7 cellular contexts compared by ENCODE assay signal in genomic region chr10:58152698-58153263, GRCh38.
A peak's percentile ranks its signal among the peaks of the same experiment; 100 is the strongest.
DNase-seq lines count a peak whose midpoint lies in the region; ATAC-seq and TF ChIP-seq lines count a peak whose summit lies in the region.

No MANE protein-coding gene starts in this region.

- H3K9ac ChIP-seq in HCT116 (ENCODE audit: low read length) = no peak overlapping the region

- no peaks in the 10 kb centered on the region for H4K20me1 ChIP-seq in HCT116 (ENCODE audit: insufficient read depth)

- TF ChIP-seq CTCF in HCT116 (IDR thresholded peaks at IDR 0.05 in 2 of 3, conservative IDR thresholded peaks at IDR 0.05 in 1 of 3; ENCODE audit: borderline replicate concordance in 1 of 3, insufficient read depth in 1 of 3, low read depth in 2 of 3, low read length in 2 of 3) (peak; percentile 8 to 69 (median 64); a peak in 5 of 6 replicates), fibroblast of pulmonary artery (IDR thresholded peaks at IDR 0.05; ENCODE audit: low read length, missing control alignments) (peak; percentile 76)

- peak; percentile 60; the same call in 1 of the 2 replicates for ATAC-seq in HCT116
- no peak for ATAC-seq in GM21825 (IDR thresholded peaks at IDR 0.05; ENCODE audit: unreplicated experiment)

- no peaks in the 10 kb centered on the region for H3K79me2 ChIP-seq in HCT116 (ENCODE audit: insufficient read depth, low read length)

- DNase-seq in GM03348 (ENCODE audit: low spot score) = peak; percentile 43
- peak; percentile 41 for DNase-seq in HCT116 (ENCODE audit: low read depth, low spot score)
- peak; percentile 29 for DNase-seq in NCI-H2227 treated with DMSO at 0.1 percent for 48 hours (lab: John Stamatoyannopoulos, UW)
- DNase-seq in activated CD8-positive, alpha-beta memory T cell treated with anti-CD3 and anti-CD28 coated beads for 24 hours = peak; percentile 62
- peak; percentile 76 for DNase-seq in fibroblast of pulmonary artery (ENCODE audit: low read depth)
- DNase-seq in nucleus accumbens (lab: John Stamatoyannopoulos, UW) = peak in 38 of 56 donors; percentile 1 to 78 (median 28)

- CTCF ChIA-PET in HCT116 (lab: Charles Lee) = interaction anchor here (0.6 to 1.1 kb wide), 7 partner anchors 10 to 815 kb away, joined by 3 to 5 read pairs (median 4); no protein-coding TSS in a partner anchor

- intact Hi-C loops in HCT116 (cut with micrococcal nuclease) = loop anchor here (2.0 kb wide), 1 partner anchor 814 kb away; no protein-coding TSS in a partner anchor

- no peak overlapping the region for H2AFZ ChIP-seq in HCT116 (ENCODE audit: low read depth, low read length, poor library complexity, severe bottlenecking)

- H3K4me2 ChIP-seq in HCT116 (ENCODE audit: low read length) = no peak overlapping the region

- RAD21 ChIA-PET in HCT116 (lab: Charles Lee; ENCODE audit: low non-redundant PET in 1 of 2, low total read pairs in 2 of 2, uncharacterized antibody in 2 of 2, unreplicated experiment in 2 of 2) = interaction anchor here in 1 of 2 experiments (0.6 to 1.1 kb wide), 3 partner anchors 32 to 495 kb away, joined by 3 to 5 read pairs (median 4); no protein-coding TSS in a partner anchor

- POLR2A ChIA-PET in HCT116 (lab: Charles Lee) = no interaction called here

- H3K4me3 ChIP-seq in HCT116 (replicated peaks in 1 of 2; ENCODE audit: low read depth in 1 of 2, low read length in 2 of 2) = no peak overlapping the region
- H3K4me3 ChIP-seq in fibroblast of pulmonary artery (replicated peaks; ENCODE audit: low read depth, low read length) = no peak overlapping the region

- H3K36me3 ChIP-seq in HCT116 (ENCODE audit: control insufficient read depth in 1 of 2, insufficient read depth in 2 of 2, low read length in 2 of 2) = no peaks in the 10 kb centered on the region

- H3K27me3 ChIP-seq in HCT116 (ENCODE audit: insufficient read depth, low read length) = no peaks in the 10 kb centered on the region

- no peaks in the 10 kb centered on the region for H3K9me3 ChIP-seq in HCT116 (ENCODE audit: control insufficient read depth in 1 of 2, insufficient read depth in 1 of 2, low read depth in 1 of 2, low read length in 2 of 2)

- no peak for TF ChIP-seq POLR2A in HCT116 (IDR thresholded peaks at IDR 0.05; ENCODE audit: borderline replicate concordance, extremely low read depth, insufficient read depth, insufficient read length)

- H3K4me1 ChIP-seq in HCT116 (ENCODE audit: control insufficient read depth in 1 of 2, insufficient read depth in 2 of 2, low read length in 2 of 2) = peaks cover 0 to 4% of the 10 kb centered on the region in 2 experiments; a peak in 3 of 4 replicates

- BruUV-seq in HCT116 (replicated peaks; lab: Mats Ljungman, UMichigan) = no TSS peak

- TF ChIP-seq RAD21 in HCT116 (IDR thresholded peaks at IDR 0.05; ENCODE audit: low read depth) = peak; percentile 58

- no peaks in the 10 kb centered on the region for H3K9me2 ChIP-seq in HCT116 (ENCODE audit: insufficient read depth)

- no peak overlapping the region for H3K27ac ChIP-seq in HCT116 (ENCODE audit: low read depth, low read length)

TF ChIP-seq in HCT116, 20 proteins besides CTCF, POLR2A, EP300 and RAD21:
- TF ChIP-seq ZFX (IDR thresholded peaks at IDR 0.05) = no peak
- TF ChIP-seq ATF3 (IDR thresholded peaks at IDR 0.05) = no peak
- no peak for TF ChIP-seq ZNF274 (IDR thresholded peaks at IDR 0.05; ENCODE audit: low read depth, low read length)
